8 cellular contexts compared by ENCODE assay signal in genomic region chr12:117188961-117189724, GRCh38. TPM values are rescaled to one million over a fixed set of nuclear protein-coding genes. Genes with fewer than 3 reads are reported as not detected.
A peak's percentile ranks its signal among the peaks of the same experiment; 100 is the strongest.
DNase-seq lines count a peak whose midpoint lies in the region; ATAC-seq, FAIRE-seq and TF ChIP-seq lines count a peak whose summit lies in the region.

No MANE protein-coding gene starts in this region.

- peak overlapping the region; percentile 83 for H2AFZ ChIP-seq in keratinocyte (ENCODE audit: control insufficient read depth, low read length)

- no peak for ATAC-seq in GM21619 (IDR thresholded peaks at IDR 0.05; ENCODE audit: unreplicated experiment)

- H3K4me3 ChIP-seq in BJ (ENCODE audit: low read depth, low read length) (peak overlapping the region; percentile 97), HUES48 (ENCODE audit: low read depth, low read length) (peak overlapping the region; percentile 99), breast epithelium (peak overlapping the region; percentile 74 to 99 (median 87)), keratinocyte (ENCODE audit: control insufficient read depth in 2 of 3, extremely low read depth in 1 of 3, insufficient read depth in 2 of 3, low read depth in 1 of 3, low read length in 3 of 3) (peak overlapping the region; percentile 80 to 95 (median 88)), skeletal muscle tissue (ENCODE audit: low read length in 3 of 3) (peak overlapping the region; percentile 84 to 96 (median 93))

- dilution Hi-C loops in keratinocyte (cut with MboI; ENCODE audit: extremely low pct_ligation_motif_present, low sequenced_read_pairs) = no loop called here

- H4K20me1 ChIP-seq in keratinocyte (ENCODE audit: control insufficient read depth, extremely low read depth, insufficient read depth, low read length) = peaks cover 2% of the 10 kb centered on the region

- no peaks in the 10 kb centered on the region for H3K9me1 ChIP-seq in keratinocyte (ENCODE audit: control insufficient read depth, extremely low read depth, insufficient read depth, low read length)

- POLR2A ChIA-PET in BJ (lab: Charles Lee) = no interaction called here

- TF ChIP-seq POLR2A in breast epithelium (IDR thresholded peaks at IDR 0.05) = no peak

- H3K9me3 ChIP-seq in HUES48 (ENCODE audit: control insufficient read depth, insufficient read depth, low read length) (no peaks in the 10 kb centered on the region), breast epithelium (no peaks in the 10 kb centered on the region), keratinocyte (ENCODE audit: control insufficient read depth, low read depth, low read length) (no peaks in the 10 kb centered on the region), skeletal muscle tissue (ENCODE audit: control insufficient read depth in 3 of 3, low read length in 3 of 3) (peaks cover 0 to 4% (median 2%) of the 10 kb centered on the region in 3 donors)

- H3K27ac ChIP-seq in HUES48 (ENCODE audit: low read depth, low read length) (peak overlapping the region; percentile 50), breast epithelium (peak overlapping the region; percentile 77 to 89), keratinocyte (ENCODE audit: control insufficient read depth, insufficient read depth, low read length) (peak overlapping the region; percentile 22), skeletal muscle tissue (ENCODE audit: low read depth, low read length) (peak overlapping the region; percentile 68)

- intact Hi-C loops in breast epithelium (cut with DNase I; ENCODE audit: low total_unique reads) = no loop called here

- CTCF ChIA-PET in BJ (lab: Yijun Ruan, JAX) = no interaction called here

- H3K9ac ChIP-seq in HUES48 (ENCODE audit: low read depth, low read length) = peak overlapping the region; percentile 37
- peak overlapping the region; percentile 79 for H3K9ac ChIP-seq in keratinocyte (ENCODE audit: control insufficient read depth, extremely low read depth, insufficient read depth, low read length)
- H3K9ac ChIP-seq in skeletal muscle tissue (ENCODE audit: low read depth in 1 of 3, low read length in 3 of 3) = peak overlapping the region; percentile 63 to 89 (median 74)

- TF ChIP-seq CTCF in BJ (IDR thresholded peaks at IDR 0.05; ENCODE audit: insufficient read depth, low read depth, low read length) (no peak), breast epithelium (IDR thresholded peaks at IDR 0.05) (no peak), keratinocyte (optimal IDR thresholded peaks at IDR 0.05 in 1 of 3, IDR thresholded peaks at IDR 0.05 in 1 of 3, conservative IDR thresholded peaks at IDR 0.05 in 1 of 3; ENCODE audit: extremely low read depth in 1 of 3, insufficient read depth in 2 of 3, low read length in 3 of 3) (peak in 1 of 3 experiments; percentile 33)

- peaks cover 1% of the 10 kb centered on the region; the same call in 1 of the 2 replicates for H3K36me3 ChIP-seq in BJ (ENCODE audit: control insufficient read depth, insufficient read depth, low read length)
- H3K36me3 ChIP-seq in HUES48 (ENCODE audit: control insufficient read depth, insufficient read depth, low read length) = peaks cover 36% of the 10 kb centered on the region
- no peaks in the 10 kb centered on the region for H3K36me3 ChIP-seq in breast epithelium
- peaks cover 0 to 7% of the 10 kb centered on the region in 2 experiments for H3K36me3 ChIP-seq in keratinocyte (ENCODE audit: control insufficient read depth in 2 of 2, extremely low read depth in 1 of 2, insufficient read depth in 2 of 2, low read length in 2 of 2)
- peaks cover 0 to 15% (median 3%) of the 10 kb centered on the region in 3 donors for H3K36me3 ChIP-seq in skeletal muscle tissue (ENCODE audit: control insufficient read depth in 3 of 3, insufficient read depth in 3 of 3, low read length in 3 of 3)

- no peaks in the 10 kb centered on the region for H3K27me3 ChIP-seq in BJ (ENCODE audit: control insufficient read depth, insufficient read depth, low read length)
- H3K27me3 ChIP-seq in HUES48 (ENCODE audit: control insufficient read depth, insufficient read depth, low read length) = peaks cover 3% of the 10 kb centered on the region; the same call in 1 of the 2 replicates
- H3K27me3 ChIP-seq in breast epithelium = no peaks in the 10 kb centered on the region
- no peaks in the 10 kb centered on the region for H3K27me3 ChIP-seq in keratinocyte (ENCODE audit: control insufficient read depth, extremely low read depth, insufficient read depth, low read length)
- H3K27me3 ChIP-seq in skeletal muscle tissue (ENCODE audit: control insufficient read depth in 3 of 3, insufficient read depth in 3 of 3, low read length in 3 of 3) = no peaks in the 10 kb centered on the region

- DNase-seq in BJ (ENCODE audit: low read depth) = no peak
- DNase-seq in breast epithelium (ENCODE audit: low spot score in 2 of 2) = no peak
- no peak for DNase-seq in keratinocyte (ENCODE audit: low read depth, low spot score)
- DNase-seq in activated CD8-positive, alpha-beta memory T cell treated with anti-CD3 and anti-CD28 coated beads, Interleukin-2, amount 50 U/mL, for 4 hours = no peak
- no peak for DNase-seq in HUDEP-2 (lab: John Stamatoyannopoulos, UW; ENCODE audit: unreplicated experiment in 76 of 76)

- H3K4me2 ChIP-seq in keratinocyte (ENCODE audit: control insufficient read depth, extremely low read depth, insufficient read depth, low read depth, low read length) = peak overlapping the region; percentile 99

- peaks cover 17% of the 10 kb centered on the region for H3K79me2 ChIP-seq in keratinocyte (ENCODE audit: control insufficient read depth, insufficient read depth, low read length)

- peak; percentile 23 for FAIRE-seq in keratinocyte (lab: Jason Lieb, UNC)

- H3K4me1 ChIP-seq in HUES48 (ENCODE audit: control insufficient read depth, insufficient read depth, low read length) (peaks cover 6% of the 10 kb centered on the region; the same call in 1 of the 2 replicates), breast epithelium (peaks cover 0 to 7% of the 10 kb centered on the region in 2 donors), keratinocyte (ENCODE audit: control insufficient read depth, extremely low read depth, insufficient read depth, low read length) (peaks cover 11% of the 10 kb centered on the region), skeletal muscle tissue (ENCODE audit: control insufficient read depth in 3 of 3, insufficient read depth in 3 of 3, low read length in 3 of 3) (peaks cover 7 to 19% (median 9%) of the 10 kb centered on the region in 3 donors)

RNA-seq across cellular contexts. Expression of gene FBXO21, which starts 1.1 kb away (rescaled TPM):
- polyA plus RNA-seq in BJ (2011; rRNA removed) (28.9 and 29.8 TPM in 2 replicates), keratinocyte (21.9 to 28.3 TPM (median 23.3 TPM) in 3 replicates)
- 39.8 and 82.1 TPM in 2 replicates for polyA minus RNA-seq in BJ (2011; rRNA and poly(A)+ RNA removed)
- total RNA-seq in breast epithelium (10 to 100 TPM; 64.0 to 99.0 (median 65.3) TPM), skeletal muscle tissue (37.6 TPM)
- polyA plus RNA-seq in keratinocyte (2011; ENCODE audit: low read depth) = 10.6 TPM
- polyA plus RNA-seq in keratinocyte (2011; cell fraction: cytosol; rRNA removed) = 17.4 and 19.4 TPM in 2 replicates
- 19.8 and 24.7 TPM in 2 replicates for polyA plus RNA-seq in keratinocyte (2011; cell fraction: nucleus; rRNA removed)
- 12.7 and 18.4 TPM in 2 replicates for polyA plus RNA-seq in keratinocyte (2012; ENCODE audit: low replicate concordance)
- 31.6 to 50.7 TPM (median 36.1 TPM) in 3 replicates for polyA minus RNA-seq in keratinocyte
- 56.6 TPM for polyA minus RNA-seq in keratinocyte (2011; cell fraction: cytosol; rRNA and poly(A)+ RNA removed)
- polyA minus RNA-seq in keratinocyte (2011; cell fraction: nucleus; rRNA and poly(A)+ RNA removed) = 31.3 and 41.0 TPM in 2 replicates

Comparison
In these comparisons a context has a peak if more than half of its experiments do, and no peak if none do; other contexts are left out.
1. H3K27ac ChIP-seq: peak in every context shown above with its lines; median percentile 83 in breast epithelium; 68 in skeletal muscle tissue; 50 in HUES48; 22 in keratinocyte.